27 cellular contexts compared by ENCODE assay signal in genomic region chr15:45228931-45229330, GRCh38. TPM values are rescaled to one million over a fixed set of nuclear protein-coding genes. Genes with fewer than 3 reads are reported as not detected.
DNase-seq lines count a peak whose midpoint lies in the region; ATAC-seq, FAIRE-seq and TF ChIP-seq lines count a peak whose summit lies in the region.
"Had no signal": no experiment of that assay in that cellular context is flagged by ENCODE, and none has a peak within 500 bp of the region (broad histone marks: within the 10 kb centered on the region; RNA-seq: fewer than 3 reads in every experiment).

No MANE protein-coding gene starts in this region.

- intact Hi-C loops in K562 (cut with micrococcal nuclease): no loop called here
- intact Hi-C loops in thyroid gland (cut with DNase I): no loop called here
- intact Hi-C loops in heart right ventricle (cut with DNase I): no loop called here

- H3K27ac ChIP-seq in K562 (ENCODE audit: extremely low read depth, low read depth, low read length) (no peak overlapping the region), thyroid gland (peak overlapping the region in 2 of 3 donors; percentile 66 to 70), heart right ventricle (no peak overlapping the region)
- H3K27ac ChIP-seq: PC-9 had no signal

- H3K4me1 ChIP-seq in K562 (replicated peaks in 1 of 2; ENCODE audit: control insufficient read depth in 2 of 2, insufficient read depth in 2 of 2, low read length in 2 of 2): peaks cover 0 to 8% of the 10 kb centered on the region in 2 experiments; a peak in 3 of 5 replicates
- H3K4me1 ChIP-seq in thyroid gland: peaks cover 5 to 15% of the 10 kb centered on the region in 2 donors
- peaks cover 0 to 11% (median 0%) of the 10 kb centered on the region in 9 donors for H3K4me1 ChIP-seq in heart right ventricle

- no peaks in the 10 kb centered on the region for H3K79me2 ChIP-seq in K562 (ENCODE audit: control insufficient read depth, insufficient read depth, low read length)

- H3K9me1 ChIP-seq in K562 (ENCODE audit: control insufficient read depth, insufficient read depth, low read length): no peaks in the 10 kb centered on the region

- H3K9me3 ChIP-seq in K562 (replicated peaks; ENCODE audit: control insufficient read depth, insufficient read depth, low read depth, low read length) (no peaks in the 10 kb centered on the region), thyroid gland (no peaks in the 10 kb centered on the region), heart right ventricle (peaks cover 0 to 6% (median 0%) of the 10 kb centered on the region in 11 donors)

- TF ChIP-seq POLR2A in K562 (conservative IDR thresholded peaks at IDR 0.05) (no peak), thyroid gland (IDR thresholded peaks at IDR 0.05) (peak in 1 of 2 donors; percentile 8)

- H4K20me1 ChIP-seq in K562 (replicated peaks; ENCODE audit: control insufficient read depth, insufficient read depth, low read length): no peaks in the 10 kb centered on the region

- TF ChIP-seq CTCF in K562 (IDR thresholded peaks at IDR 0.05 in 2 of 3, conservative IDR thresholded peaks at IDR 0.05 in 1 of 3; ENCODE audit: insufficient read depth in 2 of 3, low read depth in 1 of 3, low read length in 3 of 3) (no peak), omental fat pad (IDR thresholded peaks at IDR 0.05) (no peak), thyroid gland (IDR thresholded peaks at IDR 0.05) (peak in 2 of 6 experiments; percentile 6 to 24), heart right ventricle (IDR thresholded peaks at IDR 0.05) (no peak)

- H3K4me3 ChIP-seq in K562: no peak overlapping the region
- H3K4me3 ChIP-seq in thyroid gland (replicated peaks in 1 of 3): no peak overlapping the region
- H3K4me3 ChIP-seq in heart right ventricle: no peak overlapping the region
- H3K4me3 ChIP-seq: PC-9 had no signal

- POLR2A ChIA-PET in K562 (lab: Yijun Ruan, JAX): no interaction called here

- FAIRE-seq in K562 (lab: Jason Lieb, UNC): no peak
- FAIRE-seq: G401.6, H1 had no signal

- TF ChIP-seq EP300 in K562 (IDR thresholded peaks at IDR 0.05; ENCODE audit: low read length): no peak

- in situ Hi-C loops in K562 (cut with MboI): no loop called here

- H2AFZ ChIP-seq in K562 (ENCODE audit: low read depth, low read length): no peak overlapping the region; the same call in 1 of the 2 replicates
- H2AFZ ChIP-seq: PC-9 had no signal

- TF ChIP-seq RAD21 in K562 (CRISPR knock-in tag; conservative IDR thresholded peaks at IDR 0.05 in 1 of 2, IDR thresholded peaks at IDR 0.05 in 1 of 2): no peak

- CTCF ChIA-PET in K562 (lab: Yijun Ruan, JAX; ENCODE audit: low intra/inter-chr PET ratio): no interaction called here

- H3K9ac ChIP-seq in K562 (ENCODE audit: insufficient read depth in 1 of 2, low read depth in 2 of 2, low read length in 2 of 2): no peak overlapping the region

- BruUV-seq in K562 (replicated peaks; lab: Mats Ljungman, UMichigan): no TSS peak

- H3K4me2 ChIP-seq in K562 (ENCODE audit: insufficient read depth, low read length): no peak overlapping the region
- H3K4me2 ChIP-seq: PC-9 had no signal

- WGBS in K562 (ENCODE audit: insufficient coverage, low coverage, missing lambda C conversion rate): 1% methylated on average over 5 of the region's 5 CpGs
- 48 to 53% methylated on average over 5 of the region's 5 CpGs for WGBS in thyroid gland, 2 donors
- WGBS in heart right ventricle, 2 donors: 73 to 78% methylated on average over 5 of the region's 5 CpGs

- DNase-seq in M059J (ENCODE audit: low read depth) (peak; percentile 6), K562 (ENCODE audit: extremely low read depth in 1 of 4, low spot score in 3 of 4) (no peak), omental fat pad (ENCODE audit: low spot score) (no peak), thyroid gland (peak; percentile 16 to 75), heart right ventricle (no peak), GOT3 (lab: John Stamatoyannopoulos, UW) (no peak)
- no peak for DNase-seq in activated CD4-positive, CD25-positive, alpha-beta regulatory T cell (lab: John Stamatoyannopoulos, UW)
- DNase-seq: C1 segment of cervical spinal cord; CD4-positive, alpha-beta memory T cell; COR-L47; DMS53; Kasumi-1; NCI-H2029; NCI-H2227 treated with DMSO at 0.1 percent for 48 hours; NCI-H526 treated with DMSO at 0.1 percent for 48 hours; PC-9; Right ventricle myocardium superior; RPMI8226 had no signal

- ATAC-seq in K562 (no peak), omental fat pad (ENCODE audit: low FRiP score) (peak; percentile 89), heart right ventricle (no peak)
- ATAC-seq: HCT116 had no signal

- no peaks in the 10 kb centered on the region for H3K36me3 ChIP-seq in K562 (ENCODE audit: control insufficient read depth, insufficient read depth, low read length)
- no peaks in the 10 kb centered on the region for H3K36me3 ChIP-seq in thyroid gland
- H3K36me3 ChIP-seq in heart right ventricle: no peaks in the 10 kb centered on the region

- H3K27me3 ChIP-seq in K562 (ENCODE audit: control insufficient read depth in 2 of 2, insufficient read depth in 2 of 2, low read length in 2 of 2): 0 out of 5 replicates have a peak, but pooled peaks cover 0 to 3% of the 10 kb centered on the region in 2 experiments
- no peaks in the 10 kb centered on the region for H3K27me3 ChIP-seq in thyroid gland
- no peaks in the 10 kb centered on the region for H3K27me3 ChIP-seq in heart right ventricle

TF ChIP-seq in K562, 482 proteins besides CTCF, POLR2A, EP300 and RAD21:
- TF ChIP-seq ZNF316 (IDR thresholded peaks at IDR 0.05) (peak; percentile 35), IFI16 (CRISPR knock-in tag; IDR thresholded peaks at IDR 0.05) (no peak), MAFF (IDR thresholded peaks at IDR 0.05; ENCODE audit: low read length) (peak; percentile 16; the same call in 1 of the 2 replicates)

RNA-seq across cellular contexts. Expression of gene SLC28A2, which starts 23.1 kb away (rescaled TPM):
- total RNA-seq in M059J (2014; rRNA removed; shearing (Covaris generic)): not detected in 2 replicates
- not detected in 2 replicates for total RNA-seq in K562 (2011; cell fraction: chromatin; rRNA removed; ENCODE audit: low replicate concordance)
- total RNA-seq in K562 (2011; cell fraction: nucleolus; rRNA removed): not detected in 2 replicates
- total RNA-seq in K562 (2011; cell fraction: nucleoplasm; rRNA removed): not detected in 2 replicates
- not detected in 2 replicates for total RNA-seq in K562 (2014; rRNA removed)
- total RNA-seq in K562 (2014; rRNA removed; fragmentation: Illumina TruSeq; extraction: Trizol): not detected in 2 replicates
- not detected in 2 replicates for total RNA-seq in K562 (2015; rRNA removed; fragmentation: Illumina TruSeq; extraction: Trizol)
- total RNA-seq in K562 (2021): not detected in 2 replicates
- polyA plus RNA-seq in K562 (2011; rRNA removed): not detected in 2 replicates
- not detected in 2 replicates for polyA plus RNA-seq in K562 (2011; cell fraction: cytosol; rRNA removed)
- not detected in 2 replicates for polyA plus RNA-seq in K562 (2011; cell fraction: nucleus; rRNA removed)
- polyA plus RNA-seq in K562 (2012): 0.06 and 0.07 TPM in 2 replicates
- polyA plus RNA-seq in K562 (2014; fragmentation: Illumina TruSeq; extraction: Trizol): not detected in 2 replicates
- under 1 TPM; 0.03 to 0.04 TPM for polyA plus RNA-seq in K562 (2014; fragmentation: Nextera tagmentation; extraction: Ambion mirVana)
- not detected in 2 replicates for polyA plus RNA-seq in K562 (2014; rRNA removed)
- polyA minus RNA-seq in K562 (2011; rRNA and poly(A)+ RNA removed): not detected in 2 replicates
- polyA minus RNA-seq in K562 (2011; cell fraction: cytosol; rRNA and poly(A)+ RNA removed): not detected in 2 replicates
- polyA minus RNA-seq in K562 (2011; cell fraction: nucleus; rRNA and poly(A)+ RNA removed): not detected in 2 replicates
- total RNA-seq in omental fat pad: not detected
- total RNA-seq in thyroid gland: not detected
- total RNA-seq in heart right ventricle: not detected
- not detected for polyA plus RNA-seq in heart right ventricle
- total RNA-seq: A673; CD4-positive, alpha-beta memory T cell; Daoy; H1; HT-29; MCF 10A; NCI-H460; PC-9; Right ventricle myocardium superior; SK-MEL-5 had no signal
- polyA plus RNA-seq: CD4-positive, alpha-beta memory T cell had no signal

RNA-seq across cellular contexts. Expression of gene SHF, which starts 41.2 kb away (rescaled TPM):
- 0.96 and 1.5 TPM in 2 replicates for total RNA-seq in M059J (2014; rRNA removed; shearing (Covaris generic))
- 3.0 and 6.7 TPM in 2 replicates for total RNA-seq in K562 (2011; cell fraction: chromatin; rRNA removed; ENCODE audit: low replicate concordance)
- total RNA-seq in K562 (2011; cell fraction: nucleolus; rRNA removed): 1.7 and 5.3 TPM in 2 replicates
- total RNA-seq in K562 (2011; cell fraction: nucleoplasm; rRNA removed): 2.5 and 6.9 TPM in 2 replicates
- total RNA-seq in K562 (2014; rRNA removed) (0.54 and 1.1 TPM in 2 replicates), K562 (2014; rRNA removed; fragmentation: Illumina TruSeq; extraction: Trizol) (0.51 and 0.80 TPM in 2 replicates), K562 (2015; rRNA removed; fragmentation: Illumina TruSeq; extraction: Trizol) (0.62 and 0.68 TPM in 2 replicates), K562 (2021) (1.3 and 1.4 TPM in 2 replicates), omental fat pad (10 to 100 TPM in 1 of 4 donors, 1 to 10 TPM in 3; 1.9 to 10.5 (median 3.7) TPM), thyroid gland (10 to 100 TPM in 1 of 4 donors, 1 to 10 TPM in 3; 8.0 to 15.9 (median 8.7) TPM), heart right ventricle (1 to 10 TPM; 3.6 to 8.4 (median 5.6) TPM)
- polyA plus RNA-seq in K562 (2011; rRNA removed) (0.74 and 2.2 TPM in 2 replicates), K562 (2014; fragmentation: Illumina TruSeq; extraction: Trizol) (0.95 and 1.2 TPM in 2 replicates), K562 (2014; fragmentation: Nextera tagmentation; extraction: Ambion mirVana) (not detected), K562 (2014; rRNA removed) (0.66 and 0.85 TPM in 2 replicates), heart right ventricle (1 to 10 TPM; 2.4 to 5.8 TPM)
- polyA plus RNA-seq in K562 (2011; cell fraction: cytosol; rRNA removed): 0.65 and 2.4 TPM in 2 replicates
- 1.4 and 4.0 TPM in 2 replicates for polyA plus RNA-seq in K562 (2011; cell fraction: nucleus; rRNA removed)
- polyA plus RNA-seq in K562 (2012): 1.2 and 1.5 TPM in 2 replicates
- polyA minus RNA-seq in K562 (2011; rRNA and poly(A)+ RNA removed): 0.36 and 2.0 TPM in 2 replicates
- 1.5 and 2.7 TPM in 2 replicates for polyA minus RNA-seq in K562 (2011; cell fraction: cytosol; rRNA and poly(A)+ RNA removed)
- 3.0 and 4.2 TPM in 2 replicates for polyA minus RNA-seq in K562 (2011; cell fraction: nucleus; rRNA and poly(A)+ RNA removed)

Comparison
In these comparisons a context has a peak if more than half of its experiments do, and no peak if none do; other contexts are left out.
1. DNase-seq: peak in M059J (single experiment) and thyroid gland (2 of 2); none in K562 (0 of 4), omental fat pad (single experiment), heart right ventricle (0 of 2), GOT3 (single experiment) and activated CD4-positive, CD25-positive, alpha-beta regulatory T cell (0 of 4).
2. H3K27ac ChIP-seq: peak in thyroid gland (2 of 3); none in K562 (single experiment) and heart right ventricle (0 of 10).